ENCODE assay signal across 21 cellular contexts in genomic region chr7:70392870-70393269, GRCh38.
DNase-seq lines count a peak whose midpoint lies in the region; ATAC-seq and TF ChIP-seq lines count a peak whose summit lies in the region.
"Had no signal": no experiment of that assay in that cellular context is flagged by ENCODE, and none has a peak within 500 bp of the region (broad histone marks: within the 10 kb centered on the region; RNA-seq: fewer than 3 reads in every experiment).

No MANE protein-coding gene starts in this region.

- DNase-seq in NCI-H2227 (lab: John Stamatoyannopoulos, UW; ENCODE audit: unreplicated experiment) (peak; percentile 26), NCI-H2227 treated with DMSO at 0.1 percent for 48 hours (lab: John Stamatoyannopoulos, UW) (no peak), NCI-H1694 (lab: John Stamatoyannopoulos, UW) (peak; percentile 29), right atrium auricular region (ENCODE audit: low spot score) (no peak), smooth muscle cell (lab: John Stamatoyannopoulos, UW; ENCODE audit: unreplicated experiment) (no peak), C1 segment of cervical spinal cord (lab: John Stamatoyannopoulos, UW) (no peak)
- no peak for DNase-seq in activated CD8-positive, alpha-beta T cell treated with anti-CD3 and anti-CD28 coated beads for 36 hours
- DNase-seq: activated CD4-positive, alpha-beta T cell treated with anti-CD3 and anti-CD28 coated beads, Interleukin-2, amount 50 U/mL, for 4 hours; Calu3; HCEC 1CT; lower lobe of right lung; NCI-H187; NCI-H524 treated with DMSO at 0.1 percent for 48 hours; PC-3; stimulated activated CD4-positive, alpha-beta T cell treated with anti-CD3 and anti-CD28 coated beads, Interleukin-2, amount 100 ng/mL, for 48 hours; T-helper 2 cell; WERI-Rb-1 had no signal

- no peaks in the 10 kb centered on the region for H3F3A ChIP-seq in smooth muscle cell (ENCODE audit: low read depth)

- H3K4me1 ChIP-seq in right atrium auricular region (peaks cover 0 to 14% of the 10 kb centered on the region in 2 donors), smooth muscle cell (ENCODE audit: low read depth) (peaks cover 18% of the 10 kb centered on the region)
- H3K4me1 ChIP-seq: lower lobe of right lung, parathyroid adenoma, SJSA1 had no signal

- no peaks in the 10 kb centered on the region for H4K20me1 ChIP-seq in smooth muscle cell (ENCODE audit: low read depth)

- no peaks in the 10 kb centered on the region for H3K27me3 ChIP-seq in right atrium auricular region
- H3K27me3 ChIP-seq in smooth muscle cell (ENCODE audit: low read depth), result no peaks in the 10 kb centered on the region
- H3K27me3 ChIP-seq: SJSA1 had no signal

- no peak overlapping the region for H3K27ac Mint-ChIP-seq in activated CD8-positive, alpha-beta T cell treated with anti-CD3 and anti-CD28 coated beads for 36 hours
- H3K27ac Mint-ChIP-seq: B cell had no signal

- H3K27ac ChIP-seq in right atrium auricular region (peak overlapping the region; percentile 2 to 70), smooth muscle cell (ENCODE audit: low read depth) (peak overlapping the region; percentile 48)
- H3K27ac ChIP-seq: lower lobe of right lung, parathyroid adenoma, SJSA1, WERI-Rb-1 had no signal

- peak overlapping the region; percentile 8 for H3K4me2 ChIP-seq in smooth muscle cell

- H3K9me3 Mint-ChIP-seq in activated CD8-positive, alpha-beta T cell treated with anti-CD3 and anti-CD28 coated beads for 36 hours, result no peaks in the 10 kb centered on the region

- ATAC-seq in activated CD8-positive, alpha-beta T cell treated with anti-CD3 and anti-CD28 coated beads for 36 hours, result no peak
- ATAC-seq in GM19035 (IDR thresholded peaks at IDR 0.05; ENCODE audit: unreplicated experiment), result no peak
- ATAC-seq: lower lobe of right lung, PC-3 had no signal

- H3K4me1 Mint-ChIP-seq in activated CD8-positive, alpha-beta T cell treated with anti-CD3 and anti-CD28 coated beads for 36 hours (ENCODE audit: low read depth), result no peaks in the 10 kb centered on the region
- H3K4me1 Mint-ChIP-seq: B cell had no signal

- 66% methylated on average over 4 of the region's 4 CpGs for WGBS in smooth muscle cell (ENCODE audit: low lambda C conversion rate)

- no peaks in the 10 kb centered on the region for H3K79me2 ChIP-seq in smooth muscle cell (ENCODE audit: low read depth)
- H3K79me2 ChIP-seq: parathyroid adenoma had no signal

- no peaks in the 10 kb centered on the region for H3K27me3 Mint-ChIP-seq in activated CD8-positive, alpha-beta T cell treated with anti-CD3 and anti-CD28 coated beads for 36 hours
- H3K27me3 Mint-ChIP-seq: B cell had no signal

- no peak overlapping the region for H2AFZ ChIP-seq in smooth muscle cell (ENCODE audit: low read depth)
- H2AFZ ChIP-seq: parathyroid adenoma had no signal

- no peak overlapping the region for H3K4me3 ChIP-seq in right atrium auricular region
- H3K4me3 ChIP-seq in smooth muscle cell, result no peak overlapping the region
- H3K4me3 ChIP-seq: lower lobe of right lung, SJSA1 had no signal

- CTCF ChIA-PET in activated CD8-positive, alpha-beta T cell treated with anti-CD3 and anti-CD28 coated beads for 36 hours (lab: Charles Lee), result no interaction called here

- no peak overlapping the region for H3K9ac ChIP-seq in smooth muscle cell (ENCODE audit: low read depth)
- H3K9ac ChIP-seq: parathyroid adenoma had no signal

- intact Hi-C loops in activated CD8-positive, alpha-beta T cell treated with anti-CD3 and anti-CD28 coated beads for 36 hours (cut with micrococcal nuclease), result no loop called here

- H3K4me3 Mint-ChIP-seq in activated CD8-positive, alpha-beta T cell treated with anti-CD3 and anti-CD28 coated beads for 36 hours, result no peak overlapping the region
- H3K4me3 Mint-ChIP-seq: B cell had no signal

- TF ChIP-seq CTCF in right atrium auricular region (IDR thresholded peaks at IDR 0.05) (no peak), smooth muscle cell (IDR thresholded peaks at IDR 0.05; ENCODE audit: borderline replicate concordance, insufficient read depth, poor library complexity, severe bottlenecking) (no peak)
- no peak for TF ChIP-seq CTCF in activated CD8-positive, alpha-beta T cell treated with anti-CD3 and anti-CD28 coated beads for 36 hours (IDR thresholded peaks at IDR 0.05)

- H3K36me3 ChIP-seq in right atrium auricular region (no peaks in the 10 kb centered on the region), smooth muscle cell (ENCODE audit: low read depth) (no peaks in the 10 kb centered on the region)
- H3K36me3 ChIP-seq: lower lobe of right lung, SJSA1, WERI-Rb-1 had no signal

- POLR2A ChIA-PET in activated CD8-positive, alpha-beta T cell treated with anti-CD3 and anti-CD28 coated beads for 36 hours (lab: Charles Lee), result interaction anchor here (0.6 kb wide), 1 partner anchor 10 kb away, joined by 3 read pairs; no protein-coding TSS in a partner anchor

- H3K9me3 ChIP-seq in right atrium auricular region (no peaks in the 10 kb centered on the region), smooth muscle cell (replicated peaks; ENCODE audit: low read depth) (no peaks in the 10 kb centered on the region)
- H3K9me3 ChIP-seq: lower lobe of right lung, SJSA1 had no signal

- H3K36me3 Mint-ChIP-seq in activated CD8-positive, alpha-beta T cell treated with anti-CD3 and anti-CD28 coated beads for 36 hours (ENCODE audit: low read depth), result no peaks in the 10 kb centered on the region

Comparison
In these comparisons a context has a peak if more than half of its experiments do, and no peak if none do; other contexts are left out.
1. DNase-seq: peak in NCI-H2227 (single experiment) and NCI-H1694 (single experiment); none in NCI-H2227 treated with DMSO at 0.1 percent for 48 hours (single experiment), right atrium auricular region (single experiment), smooth muscle cell (single experiment), activated CD8-positive, alpha-beta T cell treated with anti-CD3 and anti-CD28 coated beads for 36 hours (single experiment) and C1 segment of cervical spinal cord (0 of 14).